Comparison of ENCODE assay signal across 1 cellular context in the genomic region with DNA sequence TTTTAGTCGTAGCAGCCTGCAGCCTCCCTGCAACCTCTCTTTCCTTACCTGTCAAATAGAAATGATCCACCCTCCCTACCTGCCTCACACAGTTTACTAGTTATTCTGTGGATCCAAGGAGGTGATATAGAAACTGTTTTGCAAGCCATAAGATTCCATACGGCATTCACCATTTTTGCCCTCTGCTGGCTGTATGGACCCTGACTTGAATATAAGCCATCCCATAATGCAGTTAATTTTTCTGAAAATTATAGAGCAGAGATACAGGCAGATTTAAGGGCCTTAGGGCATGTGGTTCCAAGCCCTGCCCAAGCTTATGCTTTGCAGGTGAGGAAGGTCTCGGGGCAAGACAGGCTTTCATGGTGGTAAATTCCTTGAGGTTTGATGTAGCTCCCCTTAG.
TF ChIP-seq lines count a peak whose summit lies in the region.

No MANE protein-coding gene starts in this region.

TF ChIP-seq in K562, 482 proteins besides CTCF, POLR2A, EP300 and RAD21 (continued from another document):
- no peak for TF ChIP-seq PCBP1 (IDR thresholded peaks at IDR 0.05; ENCODE audit: low read depth, low read length, poor library complexity, severe bottlenecking)
- TF ChIP-seq ZNF282 (CRISPR knock-in tag; IDR thresholded peaks at IDR 0.05): no peak
- no peak for TF ChIP-seq THRAP3 (IDR thresholded peaks at IDR 0.05; ENCODE audit: borderline replicate concordance)
- no peak for TF ChIP-seq NFIX (CRISPR knock-in tag; IDR thresholded peaks at IDR 0.05; ENCODE audit: low read depth)
- no peak for TF ChIP-seq CTBP1 (IDR thresholded peaks at IDR 0.05; ENCODE audit: borderline replicate concordance)
- TF ChIP-seq, protein P1, sequence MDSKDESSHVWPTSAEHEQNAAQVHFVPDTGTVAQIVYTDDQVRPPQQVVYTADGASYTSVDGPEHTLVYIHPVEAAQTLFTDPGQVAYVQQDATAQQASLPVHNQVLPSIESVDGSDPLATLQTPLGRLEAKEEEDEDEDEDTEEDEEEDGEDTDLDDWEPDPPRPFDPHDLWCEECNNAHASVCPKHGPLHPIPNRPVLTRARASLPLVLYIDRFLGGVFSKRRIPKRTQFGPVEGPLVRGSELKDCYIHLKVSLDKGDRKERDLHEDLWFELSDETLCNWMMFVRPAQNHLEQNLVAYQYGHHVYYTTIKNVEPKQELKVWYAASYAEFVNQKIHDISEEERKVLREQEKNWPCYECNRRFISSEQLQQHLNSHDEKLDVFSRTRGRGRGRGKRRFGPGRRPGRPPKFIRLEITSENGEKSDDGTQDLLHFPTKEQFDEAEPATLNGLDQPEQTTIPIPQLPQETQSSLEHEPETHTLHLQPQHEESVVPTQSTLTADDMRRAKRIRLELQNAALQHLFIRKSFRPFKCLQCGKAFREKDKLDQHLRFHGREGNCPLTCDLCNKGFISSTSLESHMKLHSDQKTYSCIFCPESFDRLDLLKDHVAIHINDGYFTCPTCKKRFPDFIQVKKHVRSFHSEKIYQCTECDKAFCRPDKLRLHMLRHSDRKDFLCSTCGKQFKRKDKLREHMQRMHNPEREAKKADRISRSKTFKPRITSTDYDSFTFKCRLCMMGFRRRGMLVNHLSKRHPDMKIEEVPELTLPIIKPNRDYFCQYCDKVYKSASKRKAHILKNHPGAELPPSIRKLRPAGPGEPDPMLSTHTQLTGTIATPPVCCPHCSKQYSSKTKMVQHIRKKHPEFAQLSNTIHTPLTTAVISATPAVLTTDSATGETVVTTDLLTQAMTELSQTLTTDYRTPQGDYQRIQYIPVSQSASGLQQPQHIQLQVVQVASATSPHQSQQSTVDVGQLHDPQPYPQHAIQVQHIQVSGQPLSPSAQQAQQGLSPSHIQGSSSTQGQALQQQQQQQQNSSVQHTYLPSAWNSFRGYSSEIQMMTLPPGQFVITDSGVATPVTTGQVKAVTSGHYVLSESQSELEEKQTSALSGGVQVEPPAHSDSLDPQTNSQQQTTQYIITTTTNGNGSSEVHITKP (IDR thresholded peaks at IDR 0.05; ENCODE audit: partially characterized antibody): no peak
- no peak for TF ChIP-seq TRIM28 (IDR thresholded peaks at IDR 0.05)
- no peak for TF ChIP-seq LCOR (CRISPR knock-in tag; IDR thresholded peaks at IDR 0.05)
- TF ChIP-seq U2AF2 (optimal IDR thresholded peaks at IDR 0.05; ENCODE audit: low read depth, low read length): no peak
- TF ChIP-seq, protein P2, sequence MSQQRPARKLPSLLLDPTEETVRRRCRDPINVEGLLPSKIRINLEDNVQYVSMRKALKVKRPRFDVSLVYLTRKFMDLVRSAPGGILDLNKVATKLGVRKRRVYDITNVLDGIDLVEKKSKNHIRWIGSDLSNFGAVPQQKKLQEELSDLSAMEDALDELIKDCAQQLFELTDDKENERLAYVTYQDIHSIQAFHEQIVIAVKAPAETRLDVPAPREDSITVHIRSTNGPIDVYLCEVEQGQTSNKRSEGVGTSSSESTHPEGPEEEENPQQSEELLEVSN (IDR thresholded peaks at IDR 0.05; ENCODE audit: borderline replicate concordance in 1 of 2, extremely low read depth in 1 of 2, insufficient read depth in 1 of 2, insufficient read length in 1 of 2, low read depth in 1 of 2, low read length in 1 of 2, poor library complexity in 1 of 2, severe bottlenecking in 1 of 2): no peak
- TF ChIP-seq, protein P3, sequence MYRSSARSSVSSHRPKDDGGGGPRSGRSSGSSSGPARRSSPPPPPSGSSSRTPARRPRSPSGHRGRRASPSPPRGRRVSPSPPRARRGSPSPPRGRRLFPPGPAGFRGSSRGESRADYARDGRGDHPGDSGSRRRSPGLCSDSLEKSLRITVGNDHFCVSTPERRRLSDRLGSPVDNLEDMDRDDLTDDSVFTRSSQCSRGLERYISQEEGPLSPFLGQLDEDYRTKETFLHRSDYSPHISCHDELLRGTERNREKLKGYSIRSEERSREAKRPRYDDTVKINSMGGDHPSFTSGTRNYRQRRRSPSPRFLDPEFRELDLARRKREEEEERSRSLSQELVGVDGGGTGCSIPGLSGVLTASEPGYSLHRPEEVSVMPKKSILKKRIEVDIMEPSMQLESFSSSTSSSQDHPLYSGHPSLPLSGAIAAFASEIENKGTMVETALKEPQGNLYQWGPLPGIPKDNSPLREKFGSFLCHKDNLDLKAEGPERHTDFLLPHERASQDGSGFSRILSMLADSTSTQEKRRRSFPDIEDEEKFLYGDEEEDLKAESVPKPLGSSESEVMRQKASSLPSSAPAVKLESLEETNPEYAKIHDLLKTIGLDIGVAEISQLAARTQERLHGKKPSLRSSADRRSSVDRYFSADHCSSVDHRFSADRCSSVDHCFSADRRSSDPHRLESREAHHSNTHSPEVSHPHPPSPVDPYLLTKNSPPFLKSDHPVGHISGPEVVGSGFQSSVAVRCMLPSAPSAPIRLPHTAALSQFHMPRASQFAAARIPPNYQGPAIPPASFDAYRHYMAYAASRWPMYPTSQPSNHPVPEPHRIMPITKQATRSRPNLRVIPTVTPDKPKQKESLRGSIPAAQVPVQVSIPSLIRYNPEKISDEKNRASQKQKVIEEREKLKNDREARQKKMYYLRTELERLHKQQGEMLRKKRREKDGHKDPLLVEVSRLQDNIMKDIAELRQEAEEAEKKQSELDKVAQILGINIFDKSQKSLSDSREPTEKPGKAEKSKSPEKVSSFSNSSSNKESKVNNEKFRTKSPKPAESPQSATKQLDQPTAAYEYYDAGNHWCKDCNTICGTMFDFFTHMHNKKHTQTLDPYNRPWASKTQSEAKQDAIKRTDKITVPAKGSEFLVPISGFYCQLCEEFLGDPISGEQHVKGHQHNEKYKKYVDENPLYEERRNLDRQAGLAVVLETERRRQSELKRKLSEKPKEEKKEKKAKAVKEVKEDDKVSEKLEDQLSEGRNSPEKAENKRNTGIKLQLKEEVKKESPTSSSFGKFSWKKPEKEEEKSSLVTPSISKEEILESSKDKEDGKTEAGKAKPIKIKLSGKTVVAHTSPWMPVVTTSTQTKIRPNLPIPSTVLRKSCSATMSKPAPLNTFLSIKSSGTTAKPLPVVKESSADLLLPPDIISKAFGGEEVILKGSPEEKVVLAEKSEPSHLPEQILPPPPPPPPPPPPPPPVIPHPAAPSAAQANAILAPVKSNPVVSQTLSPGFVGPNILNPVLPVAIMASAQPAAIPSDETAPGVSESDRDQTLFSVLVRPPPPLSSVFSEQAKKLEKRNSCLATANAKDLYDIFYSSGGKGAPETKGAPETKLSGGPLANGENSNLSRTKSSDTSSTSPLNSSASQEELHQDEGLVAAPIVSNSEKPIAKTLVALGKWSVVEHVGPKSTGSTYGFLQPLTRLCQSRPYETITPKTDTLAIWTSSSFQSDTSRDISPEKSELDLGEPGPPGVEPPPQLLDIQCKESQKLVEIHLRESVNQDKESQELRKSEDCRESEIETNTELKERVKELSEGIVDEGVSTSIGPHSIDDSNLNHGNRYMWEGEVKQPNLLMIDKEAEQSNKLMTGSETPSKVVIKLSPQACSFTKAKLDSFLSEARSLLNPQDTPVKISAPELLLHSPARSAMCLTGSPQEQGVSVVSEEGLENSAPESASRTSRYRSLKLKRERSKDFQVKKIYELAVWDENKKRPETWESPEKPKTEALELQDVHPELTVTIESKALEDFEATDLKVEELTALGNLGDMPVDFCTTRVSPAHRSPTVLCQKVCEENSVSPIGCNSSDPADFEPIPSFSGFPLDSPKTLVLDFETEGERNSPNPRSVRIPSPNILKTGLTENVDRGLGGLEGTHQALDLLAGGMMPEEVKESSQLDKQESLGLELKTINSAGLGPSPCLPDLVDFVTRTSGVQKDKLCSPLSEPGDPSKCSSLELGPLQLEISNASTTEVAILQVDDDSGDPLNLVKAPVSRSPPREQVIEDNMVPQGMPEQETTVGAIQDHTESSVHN (IDR thresholded peaks at IDR 0.05; ENCODE audit: borderline replicate concordance in 1 of 2, low read depth in 1 of 2): no peak
- no peak for TF ChIP-seq GABPA (tag; conservative IDR thresholded peaks at IDR 0.05; ENCODE audit: low read depth)
- TF ChIP-seq ZNF830 (CRISPR knock-in tag; IDR thresholded peaks at IDR 0.05): no peak
- no peak for TF ChIP-seq SIN3B (IDR thresholded peaks at IDR 0.05; ENCODE audit: low read depth)
- TF ChIP-seq ATF7 (IDR thresholded peaks at IDR 0.05): no peak
- TF ChIP-seq POLR2G (IDR thresholded peaks at IDR 0.05; ENCODE audit: low read depth, low read length): no peak
- TF ChIP-seq, protein P4, sequence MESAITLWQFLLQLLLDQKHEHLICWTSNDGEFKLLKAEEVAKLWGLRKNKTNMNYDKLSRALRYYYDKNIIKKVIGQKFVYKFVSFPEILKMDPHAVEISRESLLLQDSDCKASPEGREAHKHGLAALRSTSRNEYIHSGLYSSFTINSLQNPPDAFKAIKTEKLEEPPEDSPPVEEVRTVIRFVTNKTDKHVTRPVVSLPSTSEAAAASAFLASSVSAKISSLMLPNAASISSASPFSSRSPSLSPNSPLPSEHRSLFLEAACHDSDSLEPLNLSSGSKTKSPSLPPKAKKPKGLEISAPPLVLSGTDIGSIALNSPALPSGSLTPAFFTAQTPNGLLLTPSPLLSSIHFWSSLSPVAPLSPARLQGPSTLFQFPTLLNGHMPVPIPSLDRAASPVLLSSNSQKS (CRISPR knock-in tag; IDR thresholded peaks at IDR 0.05): no peak
